20 cellular contexts compared by ENCODE assay signal in the genomic region with DNA sequence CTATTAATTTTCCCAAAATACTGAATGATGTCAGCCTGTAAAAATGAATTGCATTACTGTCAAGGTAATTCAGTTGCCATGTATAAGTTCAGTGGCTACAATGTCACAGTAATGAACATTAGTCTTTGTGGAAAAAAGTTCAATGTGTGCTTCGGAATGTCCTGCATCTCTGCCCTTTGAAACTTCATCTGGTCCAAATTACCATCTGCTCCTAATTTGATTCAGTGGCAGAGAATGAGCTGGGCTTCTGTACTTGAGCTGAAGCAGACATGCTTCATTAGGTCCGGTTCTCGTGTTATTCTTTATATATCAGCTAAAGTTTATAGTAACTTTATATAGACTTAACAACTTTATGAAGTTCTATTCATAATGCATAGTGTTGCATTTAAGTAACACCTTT.
"Had no signal": no experiment of that assay in that cellular context is flagged by ENCODE, and none has a peak within 500 bp of the region (broad histone marks: within the 10 kb centered on the region; RNA-seq: fewer than 3 reads in every experiment).

No MANE protein-coding gene starts in this region.

- DNase-seq: activated CD4-positive, alpha-beta T cell treated with anti-CD3 and anti-CD28 coated beads, Interleukin-2, amount 50 U/mL, for 48 hours; activated CD4-positive, CD25-positive, alpha-beta regulatory T cell treated with anti-CD3 and anti-CD28 coated beads, Interleukin-2, amount 50 U/mL, for 72 hours; endodermal cell; gastrocnemius medialis; heart left ventricle; immature natural killer cell; mesendoderm; natural killer cell; posterior cingulate gyrus; retina; stimulated activated CD4-positive, alpha-beta T cell treated with anti-CD3 and anti-CD28 coated beads, Interleukin-15, amount 100 ng/mL, for 24 hours; stimulated activated CD4-positive, alpha-beta T cell treated with anti-CD3 and anti-CD28 coated beads, Interleukin-4, amount 100 ng/mL, for 1 hour; stimulated activated naive B cell treated with anti-CD40 and anti-IgM and Interleukin-4, amounts not matched to agents 10 μg/mL and 1 μg/mL and 100 μg/mL, for 72 hours; T-cell; T1000; thyroid gland; uterus had no signal

- H3K4me1 ChIP-seq: breast epithelium, gastrocnemius medialis, heart left ventricle, thyroid gland, uterus had no signal

- H3K9me3 ChIP-seq: breast epithelium, gastrocnemius medialis, heart left ventricle, neutrophil, thyroid gland, uterus had no signal

- H3K27me3 ChIP-seq: breast epithelium, gastrocnemius medialis, heart left ventricle, neutrophil, thyroid gland, uterus had no signal

- H3K27ac ChIP-seq: breast epithelium, gastrocnemius medialis, heart left ventricle, neutrophil, thyroid gland, uterus had no signal

- H3K36me3 ChIP-seq: breast epithelium, gastrocnemius medialis, heart left ventricle, neutrophil, thyroid gland, uterus had no signal

- ATAC-seq: esophagus mucosa; gastrocnemius medialis; heart left ventricle; natural killer cell; stimulated activated naive B cell treated with anti-CD40 and anti-IgM and Interleukin-4, amounts not matched to agents 10 μg/mL and 1 μg/mL and 100 μg/mL, for 72 hours; T-cell had no signal

- H3K4me3 ChIP-seq: breast epithelium, gastrocnemius medialis, heart left ventricle, thyroid gland, uterus had no signal
